ENCODE assay signal across 27 cellular contexts in the genomic region with DNA sequence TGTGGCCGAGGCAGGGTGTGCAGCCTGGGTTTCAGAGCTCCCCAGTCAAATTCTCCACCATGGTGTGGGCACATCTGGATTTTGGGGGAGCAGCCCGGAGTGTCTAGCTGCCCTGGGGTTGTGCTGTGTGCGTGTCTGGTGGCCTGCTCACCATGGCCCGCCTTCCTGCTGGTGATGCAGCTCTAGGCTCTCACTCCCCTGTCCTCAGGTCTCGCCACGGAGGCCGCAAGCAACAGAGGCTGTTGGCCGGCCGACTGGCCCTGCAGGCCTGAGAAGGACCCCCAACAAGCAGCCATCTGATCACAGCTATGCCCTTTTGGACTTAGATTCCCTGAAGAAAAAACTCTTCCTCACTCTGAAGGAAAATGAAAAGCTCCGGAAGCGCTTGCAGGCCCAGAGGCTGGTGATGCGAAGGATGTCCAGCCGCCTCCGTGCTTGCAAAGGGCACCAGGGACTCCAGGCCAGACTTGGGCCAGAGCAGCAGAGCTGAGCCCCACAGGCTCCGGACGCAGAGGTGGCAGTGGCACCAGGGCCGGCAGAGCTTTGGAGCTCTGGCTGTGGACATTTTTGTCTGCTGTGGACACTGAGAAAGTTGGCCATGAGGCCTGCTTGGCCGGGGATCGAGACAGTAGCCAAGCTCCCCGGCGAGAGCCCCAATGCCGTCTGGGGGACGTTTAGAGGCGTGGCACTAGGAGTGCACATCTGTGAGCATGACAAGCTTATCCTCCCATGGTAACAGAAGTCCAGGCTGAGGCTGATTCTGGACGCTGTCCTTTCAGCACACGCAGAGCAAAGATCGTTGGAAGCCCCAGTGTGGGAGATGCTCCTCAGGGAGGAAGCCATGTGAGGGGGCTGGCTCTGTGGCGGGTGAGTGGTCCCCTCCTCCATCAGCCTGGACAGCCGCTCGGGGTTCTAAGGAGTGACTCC. TPM values are rescaled to one million over a fixed set of nuclear protein-coding genes. Genes with fewer than 3 reads are reported as not detected.
A peak's percentile ranks its signal among the peaks of the same experiment; 100 is the strongest.
DNase-seq lines count a peak whose midpoint lies in the region; ATAC-seq, FAIRE-seq and TF ChIP-seq lines count a peak whose summit lies in the region.
"Had no signal": no experiment of that assay in that cellular context is flagged by ENCODE, and none has a peak within 500 bp of the region (broad histone marks: within the 10 kb centered on the region; RNA-seq: fewer than 3 reads in every experiment).

No MANE protein-coding gene starts in this region.

- no peak overlapping the region for H3K18ac ChIP-seq in IMR-90 (ENCODE audit: low read depth, low read length)
- H3K18ac ChIP-seq in trophoblast cell (ENCODE audit: low read length) = no peak overlapping the region

- no peak overlapping the region for H2BK12ac ChIP-seq in trophoblast cell (ENCODE audit: low read length)

- no peak overlapping the region for H4K5ac ChIP-seq in IMR-90 (ENCODE audit: low read depth, low read length)

- no peak overlapping the region for H2BK20ac ChIP-seq in IMR-90 (ENCODE audit: low read depth, low read length)

- no peak overlapping the region for H3K4me2 ChIP-seq in IMR-90 (ENCODE audit: low read depth, low read length)
- no peak overlapping the region for H3K4me2 ChIP-seq in K562 (ENCODE audit: insufficient read depth, low read length)
- no peak overlapping the region for H3K4me2 ChIP-seq in trophoblast cell (ENCODE audit: low read length)

- H3K4ac ChIP-seq in IMR-90 (ENCODE audit: low read depth, low read length) (no peak overlapping the region), trophoblast cell (ENCODE audit: low read depth, low read length) (no peak overlapping the region)

- TF ChIP-seq POLR2A in IMR-90 (IDR thresholded peaks at IDR 0.05; ENCODE audit: low read depth, low read length) = no peak
- TF ChIP-seq POLR2A in K562 (conservative IDR thresholded peaks at IDR 0.05) = no peak; the same call in 1 of the 2 replicates

- no peak overlapping the region for H4K8ac ChIP-seq in IMR-90 (ENCODE audit: low read depth in 2 of 2, low read length in 2 of 2)
- no peak overlapping the region for H4K8ac ChIP-seq in trophoblast cell (ENCODE audit: low read depth, low read length)

- 0 out of 2 replicates have a peak, but pooled peaks cover 2% of the 10 kb centered on the region for H3K9me1 ChIP-seq in IMR-90 (ENCODE audit: insufficient read depth, low read length)
- H3K9me1 ChIP-seq in K562 (ENCODE audit: control insufficient read depth, insufficient read depth, low read length) = no peaks in the 10 kb centered on the region

- H3K79me2 ChIP-seq in K562 (ENCODE audit: control insufficient read depth, insufficient read depth, low read length) = no peaks in the 10 kb centered on the region
- no peaks in the 10 kb centered on the region for H3K79me2 ChIP-seq in trophoblast cell (ENCODE audit: control insufficient read depth, insufficient read depth, low read length, poor library complexity)

- 96% methylated on average over 9 of the region's 30 CpGs; no CpG with 5 or more reads in 1 of the 2 experiments for WGBS in IMR-90 (ENCODE audit: extremely low coverage in 2 of 2, insufficient read length in 1 of 2), 2 experiments
- 89% methylated on average over 29 of the region's 30 CpGs for WGBS in K562 (ENCODE audit: insufficient coverage, low coverage, missing lambda C conversion rate)
- no CpG with 5 or more reads among the region's 30 CpGs for WGBS in trophoblast cell (ENCODE audit: extremely low coverage, insufficient coverage, insufficient read length)

- intact Hi-C loops in IMR-90 (cut with micrococcal nuclease) = no loop called here
- intact Hi-C loops in K562 (cut with micrococcal nuclease) = no loop called here

- H4K91ac ChIP-seq in IMR-90 (ENCODE audit: insufficient read depth, low read depth, low read length) (no peak overlapping the region), trophoblast cell (ENCODE audit: low read depth, low read length) (no peak overlapping the region)

- no peak overlapping the region for H3K56ac ChIP-seq in IMR-90 (ENCODE audit: extremely low read depth, insufficient read depth, low read length)

- CTCF ChIA-PET in IMR-90 (lab: Yijun Ruan, JAX) (no interaction called here), K562 (lab: Yijun Ruan, JAX; ENCODE audit: low intra/inter-chr PET ratio) (no interaction called here)

- ATAC-seq in IMR-90 (ENCODE audit: low read depth) (no peak), K562 (no peak)
- ATAC-seq: activated naive CD4-positive, alpha-beta T cell treated with anti-CD3 and anti-CD28 coated beads, Interleukin-2, amount 50 U/mL, for 72 hours; activated T-helper 17 cell treated with anti-CD3 and anti-CD28 coated beads, Interleukin-2, amount 50 U/mL, for 72 hours; left lobe of liver; stimulated activated memory B cell treated with anti-CD40 and anti-IgM and Interleukin-4, amounts not matched to agents 10 μg/mL and 1 μg/mL and 100 μg/mL, for 72 hours had no signal

- TF ChIP-seq CTCF in IMR-90 (conservative IDR thresholded peaks at IDR 0.05; ENCODE audit: low read depth, low read length) (no peak), K562 (IDR thresholded peaks at IDR 0.05 in 2 of 3, conservative IDR thresholded peaks at IDR 0.05 in 1 of 3; ENCODE audit: insufficient read depth in 2 of 3, low read depth in 1 of 3, low read length in 3 of 3) (no peak)

- H4K20me1 ChIP-seq in IMR-90 (ENCODE audit: insufficient read depth, low read length) (peaks cover 18% of the 10 kb centered on the region), K562 (replicated peaks; ENCODE audit: control insufficient read depth, insufficient read depth, low read length) (peaks cover 2% of the 10 kb centered on the region; the same call in 1 of the 2 replicates)

- peaks cover 2% of the 10 kb centered on the region; the same call in 1 of the 2 replicates for H3K4me1 ChIP-seq in IMR-90 (ENCODE audit: control insufficient read depth, insufficient read depth, low read length)
- peaks cover 0 to 31% of the 10 kb centered on the region in 2 experiments; a peak in 2 of 5 replicates for H3K4me1 ChIP-seq in K562 (replicated peaks in 1 of 2; ENCODE audit: control insufficient read depth in 2 of 2, insufficient read depth in 2 of 2, low read length in 2 of 2)
- no peaks in the 10 kb centered on the region for H3K4me1 ChIP-seq in trophoblast cell (ENCODE audit: control insufficient read depth in 1 of 2, insufficient read depth in 2 of 2, low read length in 2 of 2)
- H3K4me1 ChIP-seq: Caco-2, prostate gland had no signal

- BruUV-seq in IMR-90 (replicated peaks; lab: Mats Ljungman, UMichigan) (no TSS peak), K562 (replicated peaks; lab: Mats Ljungman, UMichigan) (no TSS peak)

- no peak overlapping the region for H2AFZ ChIP-seq in IMR-90 (replicated peaks; ENCODE audit: low read length, poor library complexity)
- no peak overlapping the region for H2AFZ ChIP-seq in K562 (ENCODE audit: low read depth, low read length)
- no peak overlapping the region for H2AFZ ChIP-seq in trophoblast cell (ENCODE audit: insufficient read depth, low read length, poor library complexity)

- DNase-seq in IMR-90 (no peak), K562 (ENCODE audit: extremely low read depth in 1 of 4, low spot score in 3 of 4) (no peak), dermis blood vessel endothelial cell (no peak), trophoblast cell (no peak)
- DNase-seq: activated CD4-positive, alpha-beta memory T cell treated with anti-CD3 and anti-CD28 coated beads for 36 hours; activated CD4-positive, CD25-positive, alpha-beta regulatory T cell treated with anti-CD3 and anti-CD28 coated beads, Interleukin-2, amount 50 U/mL, for 72 hours; activated CD8-positive, alpha-beta memory T cell treated with anti-CD3 and anti-CD28 coated beads, Interleukin-2, amount 50 U/mL, for 4 hours; C1 segment of cervical spinal cord; Caco-2; DMS79; effector CD8-positive, alpha-beta T cell; GDM1; mesenchymal stem cell; NCI-H1092; NCI-H1694 treated with DMSO at 0.1 percent for 48 hours; stimulated activated CD4-positive, alpha-beta T cell treated with anti-CD3 and anti-CD28 coated beads, Interleukin-4, amount 100 ng/mL, for 4 hours had no signal

- H3K9ac ChIP-seq in IMR-90 (ENCODE audit: low read depth, low read length) (no peak overlapping the region), K562 (ENCODE audit: insufficient read depth in 1 of 2, low read depth in 2 of 2, low read length in 2 of 2) (peak overlapping the region in 1 of 2 experiments; percentile 38; a peak in 1 of 4 replicates), trophoblast cell (ENCODE audit: low read length) (no peak overlapping the region)

- FAIRE-seq in K562 (lab: Jason Lieb, UNC) = no peak
- FAIRE-seq: bronchial epithelial cell, colon, TTC549 had no signal

- H3K9me3 ChIP-seq in IMR-90 (ENCODE audit: control insufficient read depth, insufficient read depth, low read length) (no peaks in the 10 kb centered on the region), K562 (replicated peaks; ENCODE audit: control insufficient read depth, insufficient read depth, low read depth, low read length) (no peaks in the 10 kb centered on the region), trophoblast cell (ENCODE audit: insufficient read depth, low read depth, low read length) (no peaks in the 10 kb centered on the region)
- H3K9me3 ChIP-seq: Caco-2, neutrophil, prostate gland had no signal

- H2BK5ac ChIP-seq in IMR-90 (ENCODE audit: low read depth, low read length, poor library complexity, severe bottlenecking) (no peak overlapping the region), trophoblast cell (ENCODE audit: low read depth, low read length, poor library complexity) (no peak overlapping the region)

- H3K4me3 ChIP-seq in IMR-90 (ENCODE audit: insufficient read depth, low read depth, low read length) = no peak overlapping the region
- H3K4me3 ChIP-seq in K562 = no peak overlapping the region
- H3K4me3 ChIP-seq in trophoblast cell (ENCODE audit: low read depth, low read length) = no peak overlapping the region
- H3K4me3 ChIP-seq: prostate gland, SK-N-MC had no signal

- H3K23ac ChIP-seq in IMR-90 (ENCODE audit: low read depth, low read length) (no peak overlapping the region), trophoblast cell (ENCODE audit: low read length) (no peak overlapping the region)

- dilution Hi-C loops in IMR-90 (cut with HindIII; ENCODE audit: low sequenced_read_pairs, unreplicated experiment) = no loop called here

- H4K12ac ChIP-seq in trophoblast cell (ENCODE audit: low read depth, low read length) = no peak overlapping the region

- H3K79me1 ChIP-seq in IMR-90 (ENCODE audit: low read depth in 1 of 2, low read length in 2 of 2) (peaks cover 3 to 28% of the 10 kb centered on the region in 2 experiments), trophoblast cell (ENCODE audit: low read length) (no peaks in the 10 kb centered on the region)

- peak overlapping the region; percentile 24 for H2AK9ac ChIP-seq in IMR-90 (replicated peaks; ENCODE audit: low read depth, low read length, poor library complexity)

- H2BK120ac ChIP-seq in IMR-90 (ENCODE audit: low read depth, low read length) (no peak overlapping the region), trophoblast cell (ENCODE audit: insufficient read depth, low read length, poor library complexity) (no peak overlapping the region)

- in situ Hi-C loops in IMR-90 (cut with MboI; ENCODE audit: low sequenced_read_pairs) (no loop called here), K562 (cut with MboI) (loop anchor here (10.0 kb wide), 1 partner anchor 138 kb away; a partner anchor contains a TSS)

- H2AK5ac ChIP-seq in IMR-90 (ENCODE audit: low read depth, low read length) (no peak overlapping the region), trophoblast cell (ENCODE audit: low read length) (no peak overlapping the region)

- H3K27ac ChIP-seq in IMR-90 (ENCODE audit: insufficient read depth, low read length) (no peak overlapping the region), K562 (ENCODE audit: extremely low read depth, low read depth, low read length) (no peak overlapping the region), trophoblast cell (ENCODE audit: low read depth, low read length) (no peak overlapping the region)
- H3K27ac ChIP-seq: epithelial cell of prostate, neutrophil, prostate gland, SK-N-MC had no signal

- TF ChIP-seq EP300 in K562 (IDR thresholded peaks at IDR 0.05; ENCODE audit: low read length) = no peak

- H2BK15ac ChIP-seq in IMR-90 (ENCODE audit: low read depth, low read length) = no peak overlapping the region

- H3K27me3 ChIP-seq in IMR-90 (ENCODE audit: control insufficient read depth, insufficient read depth, low read length) (no peaks in the 10 kb centered on the region), K562 (ENCODE audit: control insufficient read depth in 2 of 2, insufficient read depth in 2 of 2, low read length in 2 of 2) (no peaks in the 10 kb centered on the region), trophoblast cell (ENCODE audit: insufficient read depth, low read length) (no peaks in the 10 kb centered on the region)
- H3K27me3 ChIP-seq: neutrophil had no signal

- POLR2A ChIA-PET in IMR-90 (lab: Charles Lee; ENCODE audit: unreplicated experiment) (no interaction called here), K562 (lab: Yijun Ruan, JAX) (interaction anchor here (0.6 to 4.5 kb wide), 8 partner anchors 8 to 38 kb away, joined by 3 to 36 read pairs (median 3); a partner anchor contains a TSS)

- TF ChIP-seq RAD21 in IMR-90 (IDR thresholded peaks at IDR 0.05; ENCODE audit: low read length) (no peak), K562 (CRISPR knock-in tag; conservative IDR thresholded peaks at IDR 0.05 in 1 of 2, IDR thresholded peaks at IDR 0.05 in 1 of 2) (no peak)

- H3K14ac ChIP-seq in IMR-90 (replicated peaks; ENCODE audit: low read depth, low read length) = no peak overlapping the region
- no peak overlapping the region for H3K14ac ChIP-seq in trophoblast cell (ENCODE audit: low read length)

- peaks cover 72% of the 10 kb centered on the region for H3K36me3 ChIP-seq in IMR-90 (ENCODE audit: control insufficient read depth, insufficient read depth, low read length)
- H3K36me3 ChIP-seq in K562 (ENCODE audit: control insufficient read depth, insufficient read depth, low read length) = peaks cover 90% of the 10 kb centered on the region; the same call in 2 of the 3 replicates
- peaks cover 83 to 84% of the 10 kb centered on the region in 2 experiments for H3K36me3 ChIP-seq in trophoblast cell (ENCODE audit: control insufficient read depth in 1 of 2, insufficient read depth in 2 of 2, low read length in 2 of 2)

RNA-seq across cellular contexts. Expression of a gene that starts 8.2 kb away (rescaled TPM):
- total RNA-seq in IMR-90 (2012; rRNA removed) = 13.9 and 14.2 TPM in 2 replicates
- polyA plus RNA-seq in IMR-90 (2012; rRNA removed) = 14.9 and 16.0 TPM in 2 replicates
- 11.8 and 12.7 TPM in 2 replicates for polyA plus RNA-seq in IMR-90 (2012; cell fraction: cytosol; rRNA removed)
- polyA plus RNA-seq in IMR-90 (2012; cell fraction: nucleus; rRNA removed; ENCODE audit: low replicate concordance) = 23.2 and 37.1 TPM in 2 replicates
- 24.8 and 79.9 TPM in 2 replicates for total RNA-seq in K562 (2011; cell fraction: chromatin; rRNA removed; ENCODE audit: low replicate concordance)
- 69.4 and 79.1 TPM in 2 replicates for total RNA-seq in K562 (2011; cell fraction: nucleolus; rRNA removed)
- 43.9 and 44.6 TPM in 2 replicates for total RNA-seq in K562 (2011; cell fraction: nucleoplasm; rRNA removed)
- 31.2 and 37.6 TPM in 2 replicates for total RNA-seq in K562 (2014; rRNA removed)
- 7.4 and 9.5 TPM in 2 replicates for total RNA-seq in K562 (2014; rRNA removed; fragmentation: Illumina TruSeq; extraction: Trizol)
- 23.3 and 24.4 TPM in 2 replicates for total RNA-seq in K562 (2015; rRNA removed; fragmentation: Illumina TruSeq; extraction: Trizol)
- 18.2 and 22.1 TPM in 2 replicates for total RNA-seq in K562 (2021)
- 12.7 and 18.9 TPM in 2 replicates for polyA plus RNA-seq in K562 (2011; rRNA removed)
- 16.2 and 22.5 TPM in 2 replicates for polyA plus RNA-seq in K562 (2011; cell fraction: cytosol; rRNA removed)
- polyA plus RNA-seq in K562 (2011; cell fraction: nucleus; rRNA removed) = 26.7 and 33.4 TPM in 2 replicates
- polyA plus RNA-seq in K562 (2012) = 15.1 and 24.7 TPM in 2 replicates
- polyA plus RNA-seq in K562 (2014; fragmentation: Illumina TruSeq; extraction: Trizol) = 20.0 and 23.0 TPM in 2 replicates
- 1 to 10 TPM; 1.9 to 7.0 TPM for polyA plus RNA-seq in K562 (2014; fragmentation: Nextera tagmentation; extraction: Ambion mirVana)
- 28.1 and 29.3 TPM in 2 replicates for polyA plus RNA-seq in K562 (2014; rRNA removed)
- polyA minus RNA-seq in K562 (2011; rRNA and poly(A)+ RNA removed) = 9.4 and 10.5 TPM in 2 replicates
- polyA minus RNA-seq in K562 (2011; cell fraction: cytosol; rRNA and poly(A)+ RNA removed) = 8.3 and 12.0 TPM in 2 replicates
- polyA minus RNA-seq in K562 (2011; cell fraction: nucleus; rRNA and poly(A)+ RNA removed) = 15.3 and 21.4 TPM in 2 replicates
- total RNA-seq in dermis blood vessel endothelial cell = 19.9 and 23.5 TPM in 2 replicates
- polyA plus RNA-seq in trophoblast cell (2013) = 17.9 and 19.6 TPM in 2 replicates

RNA-seq across cellular contexts. Expression of a gene that starts 19.3 kb away (rescaled TPM):
- total RNA-seq in IMR-90 (2012; rRNA removed) (7.3 and 9.4 TPM in 2 replicates), K562 (2014; rRNA removed) (12.6 and 13.8 TPM in 2 replicates), K562 (2014; rRNA removed; fragmentation: Illumina TruSeq; extraction: Trizol) (11.7 and 12.6 TPM in 2 replicates), K562 (2015; rRNA removed; fragmentation: Illumina TruSeq; extraction: Trizol) (9.8 and 10.3 TPM in 2 replicates), K562 (2021) (30.2 and 36.1 TPM in 2 replicates), dermis blood vessel endothelial cell (10.2 and 16.7 TPM in 2 replicates)
- polyA plus RNA-seq in IMR-90 (2012; rRNA removed) (7.6 and 9.8 TPM in 2 replicates), K562 (2011; rRNA removed) (8.8 and 9.6 TPM in 2 replicates), K562 (2014; fragmentation: Illumina TruSeq; extraction: Trizol) (17.9 and 21.5 TPM in 2 replicates), K562 (2014; fragmentation: Nextera tagmentation; extraction: Ambion mirVana) (1 to 10 TPM; 1.8 TPM), K562 (2014; rRNA removed) (13.2 and 13.3 TPM in 2 replicates)
- polyA plus RNA-seq in IMR-90 (2012; cell fraction: cytosol; rRNA removed) = 6.4 and 8.4 TPM in 2 replicates
- polyA plus RNA-seq in IMR-90 (2012; cell fraction: nucleus; rRNA removed; ENCODE audit: low replicate concordance) = 13.3 and 25.1 TPM in 2 replicates
- total RNA-seq in K562 (2011; cell fraction: chromatin; rRNA removed; ENCODE audit: low replicate concordance) = 29.6 and 40.5 TPM in 2 replicates
- 22.5 and 27.3 TPM in 2 replicates for total RNA-seq in K562 (2011; cell fraction: nucleolus; rRNA removed)
- 22.7 and 26.4 TPM in 2 replicates for total RNA-seq in K562 (2011; cell fraction: nucleoplasm; rRNA removed)
- polyA plus RNA-seq in K562 (2011; cell fraction: cytosol; rRNA removed) = 6.1 and 6.2 TPM in 2 replicates
- 20.7 and 23.9 TPM in 2 replicates for polyA plus RNA-seq in K562 (2011; cell fraction: nucleus; rRNA removed)
- polyA plus RNA-seq in K562 (2012) = 15.6 and 27.8 TPM in 2 replicates
- polyA minus RNA-seq in K562 (2011; rRNA and poly(A)+ RNA removed) = 7.5 and 7.7 TPM in 2 replicates
- 7.8 and 9.4 TPM in 2 replicates for polyA minus RNA-seq in K562 (2011; cell fraction: cytosol; rRNA and poly(A)+ RNA removed)
- 4.3 and 6.3 TPM in 2 replicates for polyA minus RNA-seq in K562 (2011; cell fraction: nucleus; rRNA and poly(A)+ RNA removed)
- 29.3 and 29.7 TPM in 2 replicates for polyA plus RNA-seq in trophoblast cell (2013)

RNA-seq across cellular contexts. Expression of a gene that starts 30.2 kb away (rescaled TPM):
- total RNA-seq in IMR-90 (2012; rRNA removed) (12.0 and 14.2 TPM in 2 replicates), K562 (2014; rRNA removed) (26.4 and 32.3 TPM in 2 replicates), K562 (2014; rRNA removed; fragmentation: Illumina TruSeq; extraction: Trizol) (10.0 and 12.6 TPM in 2 replicates), K562 (2015; rRNA removed; fragmentation: Illumina TruSeq; extraction: Trizol) (22.4 and 23.6 TPM in 2 replicates), K562 (2021) (39.6 and 42.1 TPM in 2 replicates), dermis blood vessel endothelial cell (25.9 and 31.7 TPM in 2 replicates)
- polyA plus RNA-seq in IMR-90 (2012; rRNA removed) (36.7 and 37.4 TPM in 2 replicates), K562 (2011; rRNA removed) (11.0 and 14.9 TPM in 2 replicates), K562 (2014; fragmentation: Illumina TruSeq; extraction: Trizol) (17.5 and 24.2 TPM in 2 replicates), K562 (2014; fragmentation: Nextera tagmentation; extraction: Ambion mirVana) (1 to 10 TPM; 2.1 to 2.2 TPM), K562 (2014; rRNA removed) (21.0 and 22.2 TPM in 2 replicates)
- polyA plus RNA-seq in IMR-90 (2012; cell fraction: cytosol; rRNA removed) = 27.2 and 40.1 TPM in 2 replicates
- polyA plus RNA-seq in IMR-90 (2012; cell fraction: nucleus; rRNA removed; ENCODE audit: low replicate concordance) = 70.4 and 149 TPM in 2 replicates
- 34.6 and 104 TPM in 2 replicates for total RNA-seq in K562 (2011; cell fraction: chromatin; rRNA removed; ENCODE audit: low replicate concordance)
- total RNA-seq in K562 (2011; cell fraction: nucleolus; rRNA removed) = 89.4 and 101 TPM in 2 replicates
- total RNA-seq in K562 (2011; cell fraction: nucleoplasm; rRNA removed) = 53.5 and 55.7 TPM in 2 replicates
- polyA plus RNA-seq in K562 (2011; cell fraction: cytosol; rRNA removed) = 17.3 and 24.4 TPM in 2 replicates
- polyA plus RNA-seq in K562 (2011; cell fraction: nucleus; rRNA removed) = 28.7 and 48.0 TPM in 2 replicates
- 37.5 and 39.1 TPM in 2 replicates for polyA plus RNA-seq in K562 (2012)
- 14.0 and 18.0 TPM in 2 replicates for polyA minus RNA-seq in K562 (2011; rRNA and poly(A)+ RNA removed)
- 21.5 and 32.0 TPM in 2 replicates for polyA minus RNA-seq in K562 (2011; cell fraction: cytosol; rRNA and poly(A)+ RNA removed)
- 22.6 and 27.8 TPM in 2 replicates for polyA minus RNA-seq in K562 (2011; cell fraction: nucleus; rRNA and poly(A)+ RNA removed)
- 19.6 and 22.5 TPM in 2 replicates for polyA plus RNA-seq in trophoblast cell (2013)

RNA-seq across cellular contexts. Expression of a gene that starts 53.1 kb away (rescaled TPM):
- total RNA-seq in IMR-90 (2012; rRNA removed) (9.3 and 10.3 TPM in 2 replicates), K562 (2014; rRNA removed) (42.4 and 52.4 TPM in 2 replicates), K562 (2014; rRNA removed; fragmentation: Illumina TruSeq; extraction: Trizol) (17.2 and 19.8 TPM in 2 replicates), K562 (2015; rRNA removed; fragmentation: Illumina TruSeq; extraction: Trizol) (44.5 and 55.4 TPM in 2 replicates), K562 (2021) (52.9 and 55.3 TPM in 2 replicates), dermis blood vessel endothelial cell (12.0 and 22.5 TPM in 2 replicates)
- polyA plus RNA-seq in IMR-90 (2012; rRNA removed) (17.5 and 19.7 TPM in 2 replicates), K562 (2011; rRNA removed) (29.5 and 57.2 TPM in 2 replicates), K562 (2014; fragmentation: Illumina TruSeq; extraction: Trizol) (24.9 and 40.6 TPM in 2 replicates), K562 (2014; fragmentation: Nextera tagmentation; extraction: Ambion mirVana) (1 to 10 TPM; 1.9 to 7.4 TPM), K562 (2014; rRNA removed) (50.9 and 66.9 TPM in 2 replicates)
- polyA plus RNA-seq in IMR-90 (2012; cell fraction: cytosol; rRNA removed) = 10.0 and 15.6 TPM in 2 replicates
- 61.7 and 153 TPM in 2 replicates for polyA plus RNA-seq in IMR-90 (2012; cell fraction: nucleus; rRNA removed; ENCODE audit: low replicate concordance)
- total RNA-seq in K562 (2011; cell fraction: chromatin; rRNA removed; ENCODE audit: low replicate concordance) = 73.9 and 235 TPM in 2 replicates
- total RNA-seq in K562 (2011; cell fraction: nucleolus; rRNA removed) = 195 and 197 TPM in 2 replicates
- 94.0 and 120 TPM in 2 replicates for total RNA-seq in K562 (2011; cell fraction: nucleoplasm; rRNA removed)
- 50.1 and 59.3 TPM in 2 replicates for polyA plus RNA-seq in K562 (2011; cell fraction: cytosol; rRNA removed)
- 124 and 137 TPM in 2 replicates for polyA plus RNA-seq in K562 (2011; cell fraction: nucleus; rRNA removed)
- polyA plus RNA-seq in K562 (2012) = 45.7 and 62.8 TPM in 2 replicates
- 28.0 and 28.3 TPM in 2 replicates for polyA minus RNA-seq in K562 (2011; rRNA and poly(A)+ RNA removed)
- 31.8 and 39.4 TPM in 2 replicates for polyA minus RNA-seq in K562 (2011; cell fraction: cytosol; rRNA and poly(A)+ RNA removed)
- polyA minus RNA-seq in K562 (2011; cell fraction: nucleus; rRNA and poly(A)+ RNA removed) = 52.8 and 74.0 TPM in 2 replicates
- 11.5 and 14.1 TPM in 2 replicates for polyA plus RNA-seq in trophoblast cell (2013)
